In the genomic region with DNA sequence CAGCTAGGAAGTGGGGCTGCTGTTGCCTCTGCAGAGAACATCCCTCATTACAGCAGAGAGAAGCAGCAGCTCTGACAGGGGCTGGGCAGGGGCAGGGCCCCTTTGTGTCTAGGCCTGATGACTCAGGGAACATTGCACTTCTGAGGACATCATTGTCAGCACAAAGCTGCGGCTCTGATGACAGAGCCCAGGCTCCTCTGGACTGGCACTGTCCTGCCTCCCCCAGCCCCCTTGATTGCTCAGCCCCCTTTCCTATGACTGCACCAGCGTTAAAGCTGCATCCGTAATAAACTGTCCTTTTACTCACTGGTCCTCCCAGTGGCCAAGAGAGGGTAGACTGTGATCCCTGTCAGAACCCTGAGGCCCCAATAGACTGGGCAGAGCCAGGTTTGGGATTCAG, we compare ENCODE assay signal across 11 cellular contexts. TPM values are rescaled to one million over a fixed set of nuclear protein-coding genes. Genes with fewer than 3 reads are reported as not detected.
DNase-seq lines count a peak whose midpoint lies in the region; ATAC-seq and TF ChIP-seq lines count a peak whose summit lies in the region.
"Had no signal": no experiment of that assay in that cellular context is flagged by ENCODE, and none has a peak within 500 bp of the region (broad histone marks: within the 10 kb centered on the region; RNA-seq: fewer than 3 reads in every experiment).

No MANE protein-coding gene starts in this region.

- H3K9ac ChIP-seq in IMR-90 (ENCODE audit: low read depth, low read length) (no peak overlapping the region), mammary epithelial cell (ENCODE audit: insufficient read depth, low read length) (no peak overlapping the region)

- peaks cover 3% of the 10 kb centered on the region; the same call in 1 of the 2 replicates for H3K9me3 ChIP-seq in IMR-90 (ENCODE audit: control insufficient read depth, insufficient read depth, low read length)
- H3K9me3 ChIP-seq in mammary epithelial cell (replicated peaks; ENCODE audit: insufficient read depth, low read length) = no peaks in the 10 kb centered on the region

- no peaks in the 10 kb centered on the region; the same call in 1 of the 2 replicates for H3K9me1 ChIP-seq in IMR-90 (ENCODE audit: insufficient read depth, low read length)

- POLR2A ChIA-PET in IMR-90 (lab: Charles Lee; ENCODE audit: unreplicated experiment) = interaction anchor here (0.5 kb wide), 1 partner anchor 317 kb away, joined by 14 read pairs; no protein-coding TSS in a partner anchor

- no peak overlapping the region for H2BK20ac ChIP-seq in IMR-90 (ENCODE audit: low read depth, low read length)

- in situ Hi-C loops in IMR-90 (cut with MboI; ENCODE audit: low sequenced_read_pairs) (no loop called here), mammary epithelial cell (cut with MboI; ENCODE audit: low sequenced_read_pairs in 2 of 2) (no loop called here)

- no peak overlapping the region for H4K5ac ChIP-seq in IMR-90 (ENCODE audit: low read depth, low read length)

- no peak overlapping the region for H3K4me3 Mint-ChIP-seq in nephron
- no peak overlapping the region for H3K4me3 Mint-ChIP-seq in CD14-positive monocyte
- H3K4me3 Mint-ChIP-seq: activated CD4-positive, alpha-beta T cell treated with anti-CD3 and anti-CD28 coated beads, Interleukin-2, amount 10 ng/mL, durations not matched to agents 24 days and 14 days had no signal

- H3K27me3 ChIP-seq in IMR-90 (ENCODE audit: control insufficient read depth, insufficient read depth, low read length) (peaks cover 58% of the 10 kb centered on the region), mammary epithelial cell (ENCODE audit: insufficient read depth, low read length) (no peaks in the 10 kb centered on the region)

- H2BK15ac ChIP-seq in IMR-90 (ENCODE audit: low read depth, low read length) = no peak overlapping the region

- H3K79me1 ChIP-seq in IMR-90 (ENCODE audit: low read depth in 1 of 2, low read length in 2 of 2) = no peaks in the 10 kb centered on the region

- no peaks in the 10 kb centered on the region for H3K79me2 ChIP-seq in mammary epithelial cell (ENCODE audit: insufficient read depth, low read length)

- H3K4me2 ChIP-seq in IMR-90 (ENCODE audit: low read depth, low read length) = no peak overlapping the region
- H3K4me2 ChIP-seq in mammary epithelial cell (ENCODE audit: insufficient read depth, low read depth, low read length) = no peak overlapping the region

- H3K23ac ChIP-seq in IMR-90 (ENCODE audit: low read depth, low read length) = no peak overlapping the region

- H3K56ac ChIP-seq in IMR-90 (ENCODE audit: extremely low read depth, insufficient read depth, low read length) = no peak overlapping the region

- no peak overlapping the region for H2AK9ac ChIP-seq in IMR-90 (replicated peaks; ENCODE audit: low read depth, low read length, poor library complexity)

- no peak overlapping the region for H2BK120ac ChIP-seq in IMR-90 (ENCODE audit: low read depth, low read length)

- no peak overlapping the region for H3K4ac ChIP-seq in IMR-90 (ENCODE audit: low read depth, low read length)

- H3K27ac ChIP-seq in IMR-90 (ENCODE audit: insufficient read depth, low read length) (no peak overlapping the region), mammary epithelial cell (ENCODE audit: insufficient read depth, low read depth, low read length) (no peak overlapping the region), caudate nucleus (ENCODE audit: low read depth, low read length) (no peak overlapping the region)
- H3K27ac ChIP-seq: heart left ventricle had no signal

- no peak overlapping the region for H4K91ac ChIP-seq in IMR-90 (ENCODE audit: insufficient read depth, low read depth, low read length)

- BruUV-seq in IMR-90 (replicated peaks; lab: Mats Ljungman, UMichigan) (no TSS peak), mammary epithelial cell (replicated peaks; lab: Mats Ljungman, UMichigan) (no TSS peak)

- H3K36me3 Mint-ChIP-seq in nephron (ENCODE audit: low read depth) (no peaks in the 10 kb centered on the region), CD14-positive monocyte (no peaks in the 10 kb centered on the region)

- H4K20me1 ChIP-seq in IMR-90 (ENCODE audit: insufficient read depth, low read length) (no peaks in the 10 kb centered on the region), mammary epithelial cell (ENCODE audit: insufficient read depth, low read length) (no peaks in the 10 kb centered on the region)

- H3K4me1 ChIP-seq in IMR-90 (ENCODE audit: control insufficient read depth, insufficient read depth, low read length) (no peaks in the 10 kb centered on the region), mammary epithelial cell (ENCODE audit: insufficient read depth, low read length) (peaks cover 7% of the 10 kb centered on the region)
- H3K4me1 ChIP-seq: heart left ventricle had no signal

- WGBS in IMR-90 (ENCODE audit: extremely low coverage in 2 of 2, insufficient read length in 1 of 2), 2 experiments = no CpG with 5 or more reads among the region's 3 CpGs
- WGBS in mammary epithelial cell (ENCODE audit: low coverage, missing lambda C conversion rate) = 85% methylated on average over 3 of the region's 3 CpGs

- H2BK5ac ChIP-seq in IMR-90 (ENCODE audit: low read depth, low read length, poor library complexity, severe bottlenecking) = no peak overlapping the region

- no peak for TF ChIP-seq RAD21 in IMR-90 (IDR thresholded peaks at IDR 0.05; ENCODE audit: low read length)

- H3K9me3 Mint-ChIP-seq in nephron = no peaks in the 10 kb centered on the region
- H3K9me3 Mint-ChIP-seq in CD14-positive monocyte = peaks cover 0 to 4% (median 0%) of the 10 kb centered on the region in 7 donors
- H3K9me3 Mint-ChIP-seq: activated CD4-positive, alpha-beta T cell treated with anti-CD3 and anti-CD28 coated beads, Interleukin-2, amount 10 ng/mL, durations not matched to agents 24 days and 14 days had no signal

- ATAC-seq in IMR-90 (ENCODE audit: low read depth) (peak; percentile 92), GM21825 (IDR thresholded peaks at IDR 0.05; ENCODE audit: unreplicated experiment) (no peak)

- no peak overlapping the region for H3K18ac ChIP-seq in IMR-90 (ENCODE audit: low read depth, low read length)

- H3K4me3 ChIP-seq in IMR-90 (ENCODE audit: insufficient read depth, low read depth, low read length) (no peak overlapping the region), mammary epithelial cell (replicated peaks in 1 of 3; ENCODE audit: insufficient read depth in 1 of 3, low read depth in 2 of 3, low read length in 3 of 3) (no peak overlapping the region)
- H3K4me3 ChIP-seq: heart left ventricle had no signal

- H3K36me3 ChIP-seq in IMR-90 (ENCODE audit: control insufficient read depth, insufficient read depth, low read length) (no peaks in the 10 kb centered on the region), mammary epithelial cell (ENCODE audit: insufficient read depth, low read length) (no peaks in the 10 kb centered on the region)
- H3K36me3 ChIP-seq: heart left ventricle had no signal

- intact Hi-C loops in IMR-90 (cut with micrococcal nuclease) = no loop called here
- intact Hi-C loops in mammary epithelial cell (cut with micrococcal nuclease) = loop anchor here (10.0 kb wide), 1 partner anchor 368 kb away; no protein-coding TSS in a partner anchor
- intact Hi-C loops in CD14-positive monocyte (cut with micrococcal nuclease) = loop anchor here in 1 of 2 donors (5.0 kb wide), 1 partner anchor 40 kb away; no protein-coding TSS in a partner anchor

- dilution Hi-C loops in IMR-90 (cut with HindIII; ENCODE audit: low sequenced_read_pairs, unreplicated experiment) (no loop called here), mammary epithelial cell (cut with HindIII; ENCODE audit: low sequenced_read_pairs) (no loop called here)

- DNase-seq in EL = peak; percentile 18
- DNase-seq in IMR-90 = no peak
- no peak for DNase-seq in mammary epithelial cell
- no peak for DNase-seq in caudate nucleus (lab: John Stamatoyannopoulos, UW)
- no peak for DNase-seq in SKM-1 (lab: John Stamatoyannopoulos, UW; ENCODE audit: unreplicated experiment)
- DNase-seq in CD14-positive monocyte (ENCODE audit: low spot score) = no peak
- DNase-seq: activated CD4-positive, alpha-beta T cell treated with anti-CD3 and anti-CD28 coated beads, Interleukin-2, amount 10 ng/mL, durations not matched to agents 24 days and 14 days; GOT3; heart left ventricle had no signal

- peak overlapping the region in 1 of 3 experiments; percentile 34 for H3K27ac Mint-ChIP-seq in nephron
- H3K27ac Mint-ChIP-seq in CD14-positive monocyte = no peak overlapping the region
- H3K27ac Mint-ChIP-seq: activated CD4-positive, alpha-beta T cell treated with anti-CD3 and anti-CD28 coated beads, Interleukin-2, amount 10 ng/mL, durations not matched to agents 24 days and 14 days had no signal

- no peak overlapping the region for H2AK5ac ChIP-seq in IMR-90 (ENCODE audit: low read depth, low read length)

- CTCF ChIA-PET in IMR-90 (lab: Yijun Ruan, JAX) (interaction anchor here (0.7 to 2.9 kb wide), 4 partner anchors 11 to 50 kb away, joined by 3 to 8 read pairs (median 4); no protein-coding TSS in a partner anchor), mammary epithelial cell (lab: Charles Lee; ENCODE audit: low non-redundant PET) (no interaction called here)

- H3K4me1 Mint-ChIP-seq in nephron = peaks cover 21% of the 10 kb centered on the region
- H3K4me1 Mint-ChIP-seq in CD14-positive monocyte = no peaks in the 10 kb centered on the region
- H3K4me1 Mint-ChIP-seq: activated CD4-positive, alpha-beta T cell treated with anti-CD3 and anti-CD28 coated beads, Interleukin-2, amount 10 ng/mL, durations not matched to agents 24 days and 14 days had no signal

- H3K27me3 Mint-ChIP-seq in nephron (ENCODE audit: low read depth) = peaks cover 30% of the 10 kb centered on the region
- peaks cover 0 to 7% (median 0%) of the 10 kb centered on the region in 3 donors for H3K27me3 Mint-ChIP-seq in CD14-positive monocyte (ENCODE audit: low read depth in 3 of 3)

- no peak for TF ChIP-seq POLR2A in IMR-90 (IDR thresholded peaks at IDR 0.05; ENCODE audit: low read depth, low read length)

- peak; percentile 37 for TF ChIP-seq CTCF in IMR-90 (conservative IDR thresholded peaks at IDR 0.05; ENCODE audit: low read depth, low read length)
- peak; percentile 7 to 29 for TF ChIP-seq CTCF in mammary epithelial cell (conservative IDR thresholded peaks at IDR 0.05 in 1 of 2, IDR thresholded peaks at IDR 0.05 in 1 of 2; ENCODE audit: extremely low read depth in 1 of 2, insufficient read depth in 1 of 2, low read depth in 1 of 2, low read length in 2 of 2)
- peak; percentile 31 to 39 (median 35) for TF ChIP-seq CTCF in nephron (IDR thresholded peaks at IDR 0.05; ENCODE audit: unreplicated experiment in 3 of 3)
- TF ChIP-seq CTCF in CD14-positive monocyte (IDR thresholded peaks at IDR 0.05) = no peak

- H2AFZ ChIP-seq in IMR-90 (replicated peaks; ENCODE audit: low read length, poor library complexity) (no peak overlapping the region), mammary epithelial cell (ENCODE audit: low read depth, low read length) (no peak overlapping the region)

- H3K14ac ChIP-seq in IMR-90 (replicated peaks; ENCODE audit: low read depth, low read length) = no peak overlapping the region

- no peak overlapping the region for H4K8ac ChIP-seq in IMR-90 (ENCODE audit: low read depth in 2 of 2, low read length in 2 of 2)

RNA-seq across cellular contexts. Expression of gene TRH, which starts 18.3 kb away (rescaled TPM):
- not detected in 2 replicates for total RNA-seq in IMR-90 (2012; rRNA removed)
- polyA plus RNA-seq in IMR-90 (2012; rRNA removed) = not detected in 2 replicates
- 0.02 and 0.03 TPM in 2 replicates for polyA plus RNA-seq in IMR-90 (2012; cell fraction: cytosol; rRNA removed)
- polyA plus RNA-seq in IMR-90 (2012; cell fraction: nucleus; rRNA removed; ENCODE audit: low replicate concordance) = not detected in 2 replicates
- not detected for total RNA-seq in mammary epithelial cell
- polyA plus RNA-seq in mammary epithelial cell = not detected
- not detected for polyA minus RNA-seq in mammary epithelial cell
- not detected for polyA plus RNA-seq in CD14-positive monocyte
- total RNA-seq: activated CD4-positive, alpha-beta T cell treated with anti-CD3 and anti-CD28 coated beads, Interleukin-2, amount 10 ng/mL, durations not matched to agents 24 days and 14 days; heart left ventricle had no signal
- polyA plus RNA-seq: heart left ventricle had no signal
